ENCODE assay signal across 19 cellular contexts in genomic region chr7:21011153-21011552, GRCh38.
A peak's percentile ranks its signal among the peaks of the same experiment; 100 is the strongest.
DNase-seq lines count a peak whose midpoint lies in the region; ATAC-seq, FAIRE-seq and TF ChIP-seq lines count a peak whose summit lies in the region.
"Had no signal": no experiment of that assay in that cellular context is flagged by ENCODE, and none has a peak within 500 bp of the region (broad histone marks: within the 10 kb centered on the region; RNA-seq: fewer than 3 reads in every experiment).

No MANE protein-coding gene starts in this region.

- H3K9ac ChIP-seq in mammary epithelial cell (ENCODE audit: insufficient read depth, low read length) (peak overlapping the region; percentile 15), kidney (ENCODE audit: low read length in 2 of 2) (no peak overlapping the region), MM.1S (ENCODE audit: low read length) (no peak overlapping the region)
- H3K9ac ChIP-seq: KMS-11 had no signal

- WGBS in mammary epithelial cell (ENCODE audit: low coverage, missing lambda C conversion rate) = 0% methylated on average over 4 of the region's 4 CpGs

- no peak overlapping the region for H3K4me3 ChIP-seq in mammary epithelial cell (replicated peaks in 1 of 3; ENCODE audit: insufficient read depth in 1 of 3, low read depth in 2 of 3, low read length in 3 of 3)
- no peak overlapping the region for H3K4me3 ChIP-seq in kidney (ENCODE audit: low read length in 2 of 2)
- H3K4me3 ChIP-seq in MM.1S (ENCODE audit: low read length) = no peak overlapping the region
- H3K4me3 ChIP-seq: MG63, Peyer's patch had no signal

- in situ Hi-C loops in mammary epithelial cell (cut with MboI; ENCODE audit: low sequenced_read_pairs in 2 of 2) = no loop called here

- no peaks in the 10 kb centered on the region for H3K36me3 ChIP-seq in mammary epithelial cell (ENCODE audit: insufficient read depth, low read length)
- H3K36me3 ChIP-seq in kidney (ENCODE audit: control insufficient read depth in 1 of 2, insufficient read depth in 2 of 2, low read length in 2 of 2) = no peaks in the 10 kb centered on the region
- H3K36me3 ChIP-seq in MM.1S (replicated peaks; ENCODE audit: insufficient read depth, low read length) = no peaks in the 10 kb centered on the region
- H3K36me3 ChIP-seq: MG63, Peyer's patch had no signal

- H3K27ac ChIP-seq in mammary epithelial cell (ENCODE audit: insufficient read depth, low read depth, low read length) (peak overlapping the region; percentile 95), kidney (ENCODE audit: low read depth in 2 of 2, low read length in 2 of 2) (no peak overlapping the region), MM.1S (ENCODE audit: low read length) (no peak overlapping the region)
- H3K27ac ChIP-seq: HL-60, KMS-11, Peyer's patch had no signal

- DNase-seq in LoVo (ENCODE audit: low spot score) (peak; percentile 81), mammary epithelial cell (peak; percentile 98), kidney (peak; percentile 51), MM.1S (no peak), HUDEP-2 (lab: John Stamatoyannopoulos, UW; ENCODE audit: unreplicated experiment in 76 of 76) (no peak), HuH-7 (ENCODE audit: low spot score) (no peak)
- DNase-seq: CD4-positive, CD25-positive, alpha-beta regulatory T cell; DMS79; H9; MG63; NCI-H1105; NCI-H1694; NCI-H524; Peyer's patch; SHP77 had no signal

- H4K20me1 ChIP-seq in mammary epithelial cell (ENCODE audit: insufficient read depth, low read length) (no peaks in the 10 kb centered on the region), MM.1S (ENCODE audit: insufficient read depth, low read length) (no peaks in the 10 kb centered on the region)

- ATAC-seq in HG03442 (IDR thresholded peaks at IDR 0.05; ENCODE audit: unreplicated experiment) = no peak

- H3F3A ChIP-seq in MM.1S (ENCODE audit: insufficient read depth, low read length) = no peaks in the 10 kb centered on the region

- FAIRE-seq in kidney (lab: Jason Lieb, UNC) = no peak
- FAIRE-seq: D721Med had no signal

- peaks cover 20% of the 10 kb centered on the region for H3K9me3 ChIP-seq in mammary epithelial cell (replicated peaks; ENCODE audit: insufficient read depth, low read length)
- H3K9me3 ChIP-seq in kidney (ENCODE audit: control insufficient read depth in 1 of 2, low read length in 2 of 2) = peaks cover 0 to 4% of the 10 kb centered on the region in 2 donors
- no peaks in the 10 kb centered on the region for H3K9me3 ChIP-seq in MM.1S (replicated peaks; ENCODE audit: insufficient read depth, low read length)
- H3K9me3 ChIP-seq: Peyer's patch had no signal

- intact Hi-C loops in mammary epithelial cell (cut with micrococcal nuclease) = loop anchor here (1.0 to 5.0 kb wide), 5 partner anchors 13 to 416 kb away; partner anchors contain the start of gene SP4
- intact Hi-C loops in kidney (cut with DNase I) = no loop called here

- H3K79me2 ChIP-seq in mammary epithelial cell (ENCODE audit: insufficient read depth, low read length) = no peaks in the 10 kb centered on the region
- no peaks in the 10 kb centered on the region for H3K79me2 ChIP-seq in MM.1S (ENCODE audit: low read length)

- no peaks in the 10 kb centered on the region for H3K9me2 ChIP-seq in MM.1S (replicated peaks; ENCODE audit: insufficient read depth, low read length)

- CTCF ChIA-PET in mammary epithelial cell (lab: Charles Lee; ENCODE audit: low non-redundant PET) = no interaction called here

- no peak overlapping the region for H2AFZ ChIP-seq in mammary epithelial cell (ENCODE audit: low read depth, low read length)
- no peak overlapping the region for H2AFZ ChIP-seq in MM.1S (ENCODE audit: low read length)

- H3K27me3 ChIP-seq in mammary epithelial cell (ENCODE audit: insufficient read depth, low read length) (no peaks in the 10 kb centered on the region), MM.1S (replicated peaks; ENCODE audit: insufficient read depth, low read length) (no peaks in the 10 kb centered on the region)
- H3K27me3 ChIP-seq: MG63, Peyer's patch had no signal

- H3K4me1 ChIP-seq in mammary epithelial cell (ENCODE audit: insufficient read depth, low read length) = peaks cover 34% of the 10 kb centered on the region
- no peaks in the 10 kb centered on the region for H3K4me1 ChIP-seq in kidney (ENCODE audit: control insufficient read depth in 1 of 2, insufficient read depth in 1 of 2, low read depth in 1 of 2, low read length in 2 of 2)
- no peaks in the 10 kb centered on the region for H3K4me1 ChIP-seq in MM.1S (ENCODE audit: low read length)
- H3K4me1 ChIP-seq: Peyer's patch had no signal

- dilution Hi-C loops in mammary epithelial cell (cut with HindIII; ENCODE audit: low sequenced_read_pairs) = no loop called here

- TF ChIP-seq CTCF in mammary epithelial cell (conservative IDR thresholded peaks at IDR 0.05 in 1 of 2, IDR thresholded peaks at IDR 0.05 in 1 of 2; ENCODE audit: extremely low read depth in 1 of 2, insufficient read depth in 1 of 2, low read depth in 1 of 2, low read length in 2 of 2) (no peak), kidney (IDR thresholded peaks at IDR 0.05; ENCODE audit: borderline replicate concordance, extremely low read depth, insufficient read depth) (no peak), MM.1S (IDR thresholded peaks at IDR 0.05; ENCODE audit: low read length) (no peak)

- H3K4me2 ChIP-seq in mammary epithelial cell (ENCODE audit: insufficient read depth, low read depth, low read length) = peak overlapping the region; percentile 33
- H3K4me2 ChIP-seq in MM.1S (ENCODE audit: low read depth, low read length) = no peak overlapping the region
- H3K4me2 ChIP-seq: KMS-11 had no signal

- no TSS peak for BruUV-seq in mammary epithelial cell (replicated peaks; lab: Mats Ljungman, UMichigan)

Comparison
In these comparisons a context has a peak if more than half of its experiments do, and no peak if none do; other contexts are left out.
1. DNase-seq: peak in LoVo (single experiment), mammary epithelial cell (single experiment) and kidney (single experiment); none in MM.1S (single experiment), HUDEP-2 (0 of 76) and HuH-7 (single experiment).